7 cellular contexts compared by ENCODE assay signal in the genomic region with DNA sequence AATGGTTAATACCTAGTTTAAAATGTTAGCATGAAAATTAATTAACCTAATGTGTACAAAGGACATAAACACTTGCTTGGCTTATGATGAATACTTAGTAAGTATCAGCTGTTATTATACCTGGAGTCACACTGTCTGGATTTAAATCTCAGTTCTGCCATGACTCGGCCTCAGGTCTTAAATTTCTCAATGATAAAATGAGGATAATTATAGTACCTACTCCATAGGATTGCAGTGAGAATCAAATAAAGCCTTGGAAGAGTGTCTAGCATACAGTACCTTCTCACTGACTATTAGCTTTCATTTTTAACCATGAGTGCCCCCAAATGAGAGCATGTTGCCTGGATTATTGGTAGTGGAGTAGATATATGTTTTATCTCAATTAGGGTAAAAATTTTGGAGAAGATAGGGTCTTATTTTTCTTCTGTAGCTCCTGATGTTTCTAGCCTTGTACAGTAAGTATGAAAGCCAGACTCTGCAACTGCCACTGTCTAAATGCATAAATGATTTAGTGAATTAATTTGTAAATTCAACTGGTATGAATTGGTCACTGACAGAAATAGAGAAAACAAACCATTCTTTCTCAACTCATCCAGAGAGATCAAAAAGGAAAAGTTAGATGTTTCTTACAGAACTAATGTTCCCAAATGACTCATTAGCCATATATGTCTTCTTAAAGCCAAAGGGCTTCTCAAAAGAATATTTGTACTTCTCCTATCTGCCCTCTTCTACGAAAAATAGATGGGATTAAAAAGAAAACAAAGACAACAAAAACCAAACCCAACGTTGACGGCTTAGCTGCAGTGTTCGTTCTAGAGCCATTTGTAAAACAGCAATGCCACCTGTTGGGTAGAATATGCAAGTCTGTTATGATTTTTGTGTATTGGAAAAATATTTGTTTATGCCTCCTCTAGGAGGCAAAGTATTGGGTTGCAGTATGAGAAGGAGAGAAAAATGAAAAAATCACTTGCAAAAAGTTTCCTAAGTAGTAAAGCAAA. TPM values are rescaled to one million over a fixed set of nuclear protein-coding genes. Genes with fewer than 3 reads are reported as not detected.
A peak's percentile ranks its signal among the peaks of the same experiment; 100 is the strongest.
DNase-seq lines count a peak whose midpoint lies in the region; ATAC-seq and TF ChIP-seq lines count a peak whose summit lies in the region.

No MANE protein-coding gene starts in this region.

- H3K79me2 ChIP-seq in osteoblast (ENCODE audit: insufficient read depth, low read length), result no peaks in the 10 kb centered on the region

- no peaks in the 10 kb centered on the region for H3K9me3 ChIP-seq in osteoblast (ENCODE audit: low read depth, low read length)

- H3K4me3 ChIP-seq in osteoblast (ENCODE audit: insufficient read depth, low read length), result peak overlapping the region; percentile 52

- H2AFZ ChIP-seq in osteoblast (ENCODE audit: low read length), result peak overlapping the region; percentile 75

- H3K27ac ChIP-seq in osteoblast (ENCODE audit: low read depth, low read length), result peak overlapping the region; percentile 43

- ATAC-seq in GM18868 (IDR thresholded peaks at IDR 0.05; ENCODE audit: unreplicated experiment), result peak; percentile 62
- no peak for ATAC-seq in GM18520 (IDR thresholded peaks at IDR 0.05; ENCODE audit: unreplicated experiment)

- H3K27me3 ChIP-seq in osteoblast (ENCODE audit: insufficient read depth, low read length), result no peaks in the 10 kb centered on the region

- peak overlapping the region; percentile 71 for H3K4me2 ChIP-seq in osteoblast (ENCODE audit: insufficient read depth, low read length)

- TF ChIP-seq CTCF in osteoblast (IDR thresholded peaks at IDR 0.05; ENCODE audit: extremely low read depth, low read depth, low read length), result peak; percentile 72

- H4K20me1 ChIP-seq in osteoblast (ENCODE audit: insufficient read depth, low read length), result no peaks in the 10 kb centered on the region

- peak; percentile 14 to 77 (median 54) for DNase-seq in NCI-H1417 (lab: John Stamatoyannopoulos, UW)
- DNase-seq in dedifferentiated amniotic fluid mesenchymal stem cell (ENCODE audit: extremely low spot score), result peak; percentile 85
- no peak for DNase-seq in osteoblast (ENCODE audit: insufficient read length, low spot score, missing footprints)
- no peak for DNase-seq in middle frontal gyrus (ENCODE audit: extremely low spot score, low spot score)
- DNase-seq in NCI-H1694 treated with DMSO at 0.1 percent for 48 hours (lab: John Stamatoyannopoulos, UW), result no peak

- no peaks in the 10 kb centered on the region for H3K36me3 ChIP-seq in osteoblast (ENCODE audit: insufficient read depth, low read length)

- H3K4me1 ChIP-seq in osteoblast (ENCODE audit: insufficient read depth, low read length), result peaks cover 21% of the 10 kb centered on the region

RNA-seq across cellular contexts. Expression of a gene that starts 53.8 kb away (rescaled TPM):
- total RNA-seq in osteoblast, result under 0.01 and 0.88 TPM in 2 replicates

Comparison
In these comparisons a context has a peak if more than half of its experiments do, and no peak if none do; other contexts are left out.
1. DNase-seq: peak in NCI-H1417 (3 of 3) and dedifferentiated amniotic fluid mesenchymal stem cell (single experiment); none in osteoblast (single experiment), middle frontal gyrus (single experiment) and NCI-H1694 treated with DMSO at 0.1 percent for 48 hours (single experiment).